13 cellular contexts compared by ENCODE assay signal in the genomic region with DNA sequence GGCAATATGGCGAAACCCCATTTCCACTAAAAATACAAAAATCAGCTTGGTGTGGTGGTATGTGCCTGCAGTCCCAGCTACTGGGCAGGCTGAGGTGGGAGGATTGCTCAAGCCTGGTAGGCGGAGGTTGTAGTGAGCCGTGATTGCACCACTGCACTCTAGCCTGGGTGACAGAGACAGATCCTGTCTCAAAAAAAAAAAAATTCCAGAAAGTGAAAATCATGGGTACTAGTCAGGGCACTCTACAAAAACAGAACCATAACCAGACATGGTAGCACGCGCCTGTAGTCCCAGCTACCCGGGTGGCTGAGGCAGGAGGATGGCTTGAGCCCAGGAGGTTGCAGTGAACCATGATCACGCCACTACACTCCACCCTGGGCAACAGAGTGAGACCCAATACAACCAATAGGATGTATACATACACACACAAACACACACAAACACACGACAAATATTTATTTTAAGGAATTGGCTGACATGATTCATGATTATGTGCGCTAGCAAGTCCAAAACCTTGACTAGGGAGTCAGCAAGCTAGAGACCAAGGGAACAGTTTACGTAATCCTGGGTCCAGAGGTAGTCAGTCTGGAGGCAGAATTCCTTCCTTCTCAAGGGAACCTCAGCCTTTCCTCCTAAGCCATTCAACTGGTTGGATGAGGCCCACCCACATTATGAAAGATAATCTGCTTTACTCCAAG. TPM values are rescaled to one million over a fixed set of nuclear protein-coding genes. Genes with fewer than 3 reads are reported as not detected.
DNase-seq lines count a peak whose midpoint lies in the region; ATAC-seq and TF ChIP-seq lines count a peak whose summit lies in the region.
"Had no signal": no experiment of that assay in that cellular context is flagged by ENCODE, and none has a peak within 500 bp of the region (broad histone marks: within the 10 kb centered on the region; RNA-seq: fewer than 3 reads in every experiment).

No MANE protein-coding gene starts in this region.

- no peak overlapping the region for H2BK120ac ChIP-seq in mesendoderm (ENCODE audit: low read depth, low read length)

- no peak for TF ChIP-seq POLR2A in NB4 (IDR thresholded peaks at IDR 0.05; ENCODE audit: extremely low read depth, insufficient read length)

- no peak overlapping the region for H2BK5ac ChIP-seq in mesendoderm (ENCODE audit: low read length)

- H3K4me1 ChIP-seq in mesendoderm (ENCODE audit: control insufficient read depth, low read depth, low read length): no peaks in the 10 kb centered on the region
- H3K4me1 ChIP-seq: Caco-2, SJSA1 had no signal

- no CpG with 5 or more reads among the region's 10 CpGs for WGBS in mesendoderm (ENCODE audit: extremely low coverage, insufficient coverage, low lambda C conversion rate)

- H3K4ac ChIP-seq in mesendoderm (ENCODE audit: low read depth, low read length): no peak overlapping the region

- H3K4me2 ChIP-seq in mesendoderm (ENCODE audit: low read length): no peak overlapping the region

- H3K56ac ChIP-seq in mesendoderm (ENCODE audit: low read length): no peak overlapping the region

- no peak overlapping the region for H3K9ac ChIP-seq in mesendoderm (ENCODE audit: low read length)

- no peak overlapping the region for H3K27ac ChIP-seq in mesendoderm (ENCODE audit: low read depth, low read length)
- H3K27ac ChIP-seq: HL-60, SJSA1 had no signal

- no peak overlapping the region for H4K8ac ChIP-seq in mesendoderm (ENCODE audit: low read depth, low read length)

- H2AK5ac ChIP-seq in mesendoderm (ENCODE audit: low read length): no peak overlapping the region

- no peaks in the 10 kb centered on the region for H3K36me3 ChIP-seq in mesendoderm (ENCODE audit: control insufficient read depth, insufficient read depth, low read length)
- H3K36me3 ChIP-seq: SJSA1 had no signal

- DNase-seq in NB4 (ENCODE audit: low read depth): peak; percentile 72
- DNase-seq in epithelial cell of esophagus (ENCODE audit: low read depth): peak; percentile 84
- peak; percentile 53 for DNase-seq in renal cortical epithelial cell (ENCODE audit: low read depth)
- no peak for DNase-seq in mesendoderm
- DNase-seq: activated T-cell treated with anti-CD3 and anti-CD28 coated beads, Interleukin-2, amount 50 U/mL, for 4 hours; NCI-H1092 treated with DMSO at 0.1 percent for 48 hours; retina had no signal

- no peaks in the 10 kb centered on the region for H3K79me2 ChIP-seq in mesendoderm (ENCODE audit: control insufficient read depth, insufficient read depth, low read length)

- ATAC-seq in HG03457 (IDR thresholded peaks at IDR 0.05; ENCODE audit: unreplicated experiment) (no peak), GM21528 (IDR thresholded peaks at IDR 0.05; ENCODE audit: low FRiP score, unreplicated experiment) (no peak)
- ATAC-seq: activated T-cell treated with anti-CD3 and anti-CD28 coated beads, Interleukin-2, amount 50 U/mL, for 4 hours had no signal

- H3K27me3 ChIP-seq in mesendoderm (ENCODE audit: insufficient read depth, low read length, poor library complexity): no peaks in the 10 kb centered on the region
- H3K27me3 ChIP-seq: SJSA1 had no signal

- H2BK15ac ChIP-seq in mesendoderm (replicated peaks; ENCODE audit: low read depth): no peak overlapping the region

- H4K5ac ChIP-seq in mesendoderm (ENCODE audit: low read length): no peak overlapping the region

- no peak overlapping the region for H3K18ac ChIP-seq in mesendoderm (ENCODE audit: low read length)

- no peaks in the 10 kb centered on the region for H3K79me1 ChIP-seq in mesendoderm (ENCODE audit: low read length)

- TF ChIP-seq CTCF in NB4 (IDR thresholded peaks at IDR 0.05; ENCODE audit: low read depth, low read length): no peak
- no peak for TF ChIP-seq CTCF in epithelial cell of esophagus (IDR thresholded peaks at IDR 0.05; ENCODE audit: insufficient read depth, low read depth, low read length, missing control alignments)

- H3K4me3 ChIP-seq in NB4 (ENCODE audit: low read depth, low read length): no peak overlapping the region
- H3K4me3 ChIP-seq in epithelial cell of esophagus (ENCODE audit: low read length): no peak overlapping the region
- H3K4me3 ChIP-seq in mesendoderm (ENCODE audit: low read length): no peak overlapping the region
- H3K4me3 ChIP-seq: SJSA1 had no signal

- H3K23ac ChIP-seq in mesendoderm (ENCODE audit: low read length): no peak overlapping the region

RNA-seq across cellular contexts. Expression of a gene that starts 11.6 kb away (rescaled TPM):
- total RNA-seq in renal cortical epithelial cell: not detected in 2 replicates
- polyA plus RNA-seq in mesendoderm (2013, experiment 1 of 2): not detected
- not detected for polyA plus RNA-seq in mesendoderm (2013, experiment 2 of 2)
- total RNA-seq: Caco-2, NCI-H460, SJSA1 had no signal

RNA-seq across cellular contexts. Expression of a gene that starts 17.6 kb away (rescaled TPM):
- total RNA-seq in renal cortical epithelial cell: 0.25 and 0.35 TPM in 2 replicates
- polyA plus RNA-seq in mesendoderm (2013, experiment 1 of 2): 0.24 TPM
- 0.24 TPM for polyA plus RNA-seq in mesendoderm (2013, experiment 2 of 2)
- total RNA-seq: Caco-2, NCI-H460 had no signal

RNA-seq across cellular contexts. Expression of a gene that starts 19.3 kb away (rescaled TPM):
- 40.1 and 56.2 TPM in 2 replicates for total RNA-seq in renal cortical epithelial cell
- 41.8 TPM for polyA plus RNA-seq in mesendoderm (2013, experiment 1 of 2)
- 41.5 TPM for polyA plus RNA-seq in mesendoderm (2013, experiment 2 of 2)

RNA-seq across cellular contexts. Expression of a gene that starts 19.6 kb away (rescaled TPM):
- total RNA-seq in renal cortical epithelial cell: 16.1 and 43.6 TPM in 2 replicates
- polyA plus RNA-seq in mesendoderm (2013, experiment 1 of 2): 181 TPM
- polyA plus RNA-seq in mesendoderm (2013, experiment 2 of 2): 176 TPM

RNA-seq across cellular contexts. Expression of a gene that starts 21.2 kb away (rescaled TPM):
- 1.7 and 4.2 TPM in 2 replicates for total RNA-seq in renal cortical epithelial cell
- 0.24 TPM for polyA plus RNA-seq in mesendoderm (2013, experiment 1 of 2)
- 0.39 TPM for polyA plus RNA-seq in mesendoderm (2013, experiment 2 of 2)
